Comparison of ENCODE assay signal across 8 cellular contexts in the genomic region with DNA sequence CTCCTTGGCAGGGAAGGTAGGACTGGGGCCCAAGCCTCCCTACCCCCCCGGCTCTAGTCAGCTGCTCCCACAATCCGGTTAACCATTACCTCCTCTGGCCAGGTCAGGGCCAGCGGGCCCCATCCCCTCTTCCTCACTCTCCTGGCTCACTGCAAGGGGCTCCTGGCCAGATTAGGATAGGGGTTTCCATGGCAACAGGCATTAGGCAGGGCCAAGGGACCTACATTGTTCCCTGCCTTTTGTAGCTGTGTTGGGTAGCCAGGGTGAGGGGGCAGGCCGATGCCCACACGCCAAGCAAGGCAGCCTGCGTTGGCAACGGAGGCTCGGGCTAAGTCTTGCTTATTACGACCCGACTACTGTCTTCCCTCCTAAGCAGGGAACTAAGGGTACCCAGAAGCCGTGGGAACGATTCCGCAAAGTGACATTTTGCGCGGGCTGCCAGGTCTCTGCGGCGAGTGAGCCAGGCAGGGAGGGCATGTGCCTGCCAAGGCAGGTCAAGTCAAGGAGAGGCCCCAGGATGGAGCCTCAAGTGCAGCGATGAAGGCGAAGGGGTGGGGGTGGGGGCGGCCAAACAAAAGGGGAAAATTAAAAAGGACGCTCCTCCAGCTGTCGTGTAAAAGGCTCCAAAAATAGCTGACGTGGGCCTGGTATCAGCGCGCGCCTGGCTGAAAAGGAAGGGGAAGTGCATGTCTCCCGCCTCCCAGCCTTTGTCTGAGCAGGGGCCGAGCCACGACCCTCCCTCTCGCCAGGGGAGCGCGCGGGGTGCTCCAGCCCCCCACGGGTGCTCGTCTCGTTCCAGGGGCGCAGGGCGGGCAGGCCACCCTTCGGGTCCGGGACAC. TPM values are rescaled to one million over a fixed set of nuclear protein-coding genes. Genes with fewer than 3 reads are reported as not detected.
DNase-seq lines count a peak whose midpoint lies in the region; ATAC-seq and TF ChIP-seq lines count a peak whose summit lies in the region.

No MANE protein-coding gene starts in this region.

- H3K27me3 ChIP-seq in WERI-Rb-1 (ENCODE audit: insufficient read depth, low read depth, severe bottlenecking) (no peaks in the 10 kb centered on the region), mucosa of rectum (ENCODE audit: control insufficient read depth in 2 of 2, insufficient read depth in 2 of 2, low read length in 2 of 2) (no peaks in the 10 kb centered on the region), tibial nerve (no peaks in the 10 kb centered on the region)

- peaks cover 11% of the 10 kb centered on the region for H3K36me3 Mint-ChIP-seq in activated CD4-positive, alpha-beta T cell treated with anti-CD3 and anti-CD28 coated beads for 36 hours (ENCODE audit: low read depth)

- peak; percentile 66 for DNase-seq in activated CD4-positive, alpha-beta T cell treated with anti-CD3 and anti-CD28 coated beads for 36 hours
- no peak for DNase-seq in activated CD4-positive, alpha-beta T cell treated with anti-CD3 and anti-CD28 coated beads, Interleukin-2, amount 50 U/mL, for 4 hours
- DNase-seq in Kasumi-1 (lab: John Stamatoyannopoulos, UW) (peak; percentile 54 to 58), WERI-Rb-1 (peak; percentile 36), erythroblast (lab: John Stamatoyannopoulos, UW) (peak; percentile 66 to 69), tibial nerve (ENCODE audit: low spot score in 2 of 2) (peak in 1 of 2 donors; percentile 37)

- WGBS in tibial nerve, 2 donors: 8 to 11% methylated on average over 32 to 33 of the region's 40 CpGs

- H3K9me3 ChIP-seq in WERI-Rb-1 (ENCODE audit: severe bottlenecking): no peaks in the 10 kb centered on the region
- no peaks in the 10 kb centered on the region for H3K9me3 ChIP-seq in mucosa of rectum (ENCODE audit: control insufficient read depth in 2 of 2, low read length in 2 of 2)
- no peaks in the 10 kb centered on the region for H3K9me3 ChIP-seq in tibial nerve

- CTCF ChIA-PET in activated CD4-positive, alpha-beta T cell treated with anti-CD3 and anti-CD28 coated beads for 36 hours (lab: Charles Lee): interaction anchor here (0.6 to 1.9 kb wide), 5 partner anchors 14 to 436 kb away, joined by 3 to 8 read pairs (median 5); no protein-coding TSS in a partner anchor

- peak overlapping the region; percentile 90 for H3K27ac Mint-ChIP-seq in activated CD4-positive, alpha-beta T cell treated with anti-CD3 and anti-CD28 coated beads for 36 hours

- peaks cover 56% of the 10 kb centered on the region for H3K4me1 Mint-ChIP-seq in activated CD4-positive, alpha-beta T cell treated with anti-CD3 and anti-CD28 coated beads for 36 hours

- TF ChIP-seq POLR2A in erythroblast (IDR thresholded peaks at IDR 0.05; ENCODE audit: low read length) (no peak), tibial nerve (IDR thresholded peaks at IDR 0.05) (no peak)

- intact Hi-C loops in activated CD4-positive, alpha-beta T cell treated with anti-CD3 and anti-CD28 coated beads for 36 hours (cut with DNase I, micrococcal nuclease): loop anchor here (2.0 to 5.0 kb wide), 3 partner anchors 131 to 831 kb away; a partner anchor contains a TSS

- H3K4me3 ChIP-seq in WERI-Rb-1 (ENCODE audit: low read depth, low read length) (peak overlapping the region; percentile 66), mucosa of rectum (ENCODE audit: low read length in 2 of 2) (peak overlapping the region; percentile 70 to 73), tibial nerve (peak overlapping the region; percentile 75 to 95 (median 88))

- ATAC-seq in activated CD4-positive, alpha-beta T cell treated with anti-CD3 and anti-CD28 coated beads for 36 hours: no peak
- no peak for ATAC-seq in GM19452 (IDR thresholded peaks at IDR 0.05; ENCODE audit: unreplicated experiment)

- H3K9ac ChIP-seq in mucosa of rectum (ENCODE audit: low read depth in 1 of 2, low read length in 2 of 2): peak overlapping the region; percentile 79 to 95

- peak overlapping the region; percentile 86 for H3K4me3 Mint-ChIP-seq in activated CD4-positive, alpha-beta T cell treated with anti-CD3 and anti-CD28 coated beads for 36 hours

- H3K9me3 Mint-ChIP-seq in activated CD4-positive, alpha-beta T cell treated with anti-CD3 and anti-CD28 coated beads for 36 hours (ENCODE audit: low read depth): no peaks in the 10 kb centered on the region

- peaks cover 22 to 35% of the 10 kb centered on the region in 2 donors for H3K4me1 ChIP-seq in mucosa of rectum (ENCODE audit: control insufficient read depth in 2 of 2, insufficient read depth in 2 of 2, low read length in 2 of 2)
- peaks cover 0 to 56% (median 29%) of the 10 kb centered on the region in 4 donors for H3K4me1 ChIP-seq in tibial nerve

- TF ChIP-seq CTCF in WERI-Rb-1 (IDR thresholded peaks at IDR 0.05; ENCODE audit: low read depth, low read length): no peak
- TF ChIP-seq CTCF in tibial nerve (IDR thresholded peaks at IDR 0.05): no peak

- H3K36me3 ChIP-seq in WERI-Rb-1: no peaks in the 10 kb centered on the region
- no peaks in the 10 kb centered on the region for H3K36me3 ChIP-seq in mucosa of rectum (ENCODE audit: control insufficient read depth in 2 of 2, insufficient read depth in 2 of 2, low read length in 2 of 2)
- no peaks in the 10 kb centered on the region for H3K36me3 ChIP-seq in tibial nerve

- POLR2A ChIA-PET in activated CD4-positive, alpha-beta T cell treated with anti-CD3 and anti-CD28 coated beads for 36 hours (lab: Charles Lee): no interaction called here

- no peak for TF ChIP-seq EP300 in tibial nerve (IDR thresholded peaks at IDR 0.05)

- no peaks in the 10 kb centered on the region for H3K27me3 Mint-ChIP-seq in activated CD4-positive, alpha-beta T cell treated with anti-CD3 and anti-CD28 coated beads for 36 hours

- H3K27ac ChIP-seq in WERI-Rb-1 (peak overlapping the region; percentile 90), mucosa of rectum (ENCODE audit: low read depth in 2 of 2, low read length in 2 of 2) (peak overlapping the region; percentile 83 to 89), tibial nerve (peak overlapping the region; percentile 76 to 98 (median 96))

RNA-seq across cellular contexts. Expression of a gene that starts 0.9 kb away (rescaled TPM):
- total RNA-seq in activated CD4-positive, alpha-beta T cell treated with anti-CD3 and anti-CD28 coated beads for 36 hours: 100 to 1,000 TPM; 176 to 182 TPM
- total RNA-seq in tibial nerve: 10 to 100 TPM; 15.7 to 41.4 (median 20.3) TPM

Comparison
In these comparisons a context has a peak if more than half of its experiments do, and no peak if none do; other contexts are left out.
1. DNase-seq: peak in activated CD4-positive, alpha-beta T cell treated with anti-CD3 and anti-CD28 coated beads for 36 hours (single experiment), Kasumi-1 (2 of 2), WERI-Rb-1 (single experiment) and erythroblast (2 of 2); none in activated CD4-positive, alpha-beta T cell treated with anti-CD3 and anti-CD28 coated beads, Interleukin-2, amount 50 U/mL, for 4 hours (0 of 2).
2. RNA of a gene that starts 0.9 kb away (total RNA-seq): 176 to 182 TPM in activated CD4-positive, alpha-beta T cell treated with anti-CD3 and anti-CD28 coated beads for 36 hours; 15.7 to 41.4 TPM in tibial nerve; every median in the first group is over 4 times any median in the second.
3. Peak in every context shown above with its lines, with median percentiles within 50 percentile points of each other: H3K27ac ChIP-seq and H3K4me3 ChIP-seq.